Comparison of ENCODE assay signal across 14 cellular contexts in the genomic region with DNA sequence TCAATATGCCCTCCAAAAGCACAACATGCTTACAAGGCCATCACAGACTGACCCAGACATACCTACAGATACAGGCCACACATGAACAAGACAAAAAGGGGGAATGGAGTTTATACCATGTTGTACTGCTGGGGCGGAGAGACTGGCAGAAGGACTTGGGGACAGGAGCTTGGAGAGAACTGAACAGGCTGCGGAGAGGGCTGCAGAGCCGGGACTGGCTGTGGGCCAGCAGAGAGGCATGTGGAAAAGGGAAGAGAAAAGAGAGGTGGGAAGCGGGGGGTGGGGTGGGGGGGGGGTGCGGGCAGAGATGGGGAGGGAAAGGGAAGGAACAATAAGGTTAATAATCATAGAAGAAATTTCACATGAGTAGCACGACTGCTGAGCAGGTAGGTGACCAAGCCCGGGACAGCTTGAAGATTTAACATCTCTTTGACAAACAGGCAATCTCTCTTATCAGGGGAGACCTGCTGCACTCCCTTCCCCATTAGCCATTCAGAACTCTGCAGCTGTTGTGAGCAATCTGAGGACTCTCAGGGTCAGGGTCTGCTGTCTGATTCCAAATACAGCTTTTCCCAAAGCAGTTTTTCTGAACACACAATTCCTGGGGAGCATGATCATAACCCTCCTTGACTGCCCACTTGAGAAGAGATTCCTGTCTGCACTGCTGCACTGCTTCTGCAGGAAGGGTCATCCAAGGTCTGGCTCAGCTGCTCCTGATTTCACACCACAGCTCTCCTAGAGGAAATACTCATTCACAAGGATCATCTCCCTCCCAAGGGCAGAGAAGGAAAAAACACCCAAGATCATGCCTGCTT. TPM values are rescaled to one million over a fixed set of nuclear protein-coding genes. Genes with fewer than 3 reads are reported as not detected.
A peak's percentile ranks its signal among the peaks of the same experiment; 100 is the strongest.
DNase-seq lines count a peak whose midpoint lies in the region; TF ChIP-seq lines count a peak whose summit lies in the region.
"Had no signal": no experiment of that assay in that cellular context is flagged by ENCODE, and none has a peak within 500 bp of the region (broad histone marks: within the 10 kb centered on the region; RNA-seq: fewer than 3 reads in every experiment).

No MANE protein-coding gene starts in this region.

- H2AFZ ChIP-seq in mesenchymal stem cell (ENCODE audit: low read depth, low read length) = no peak overlapping the region

- no peak overlapping the region for H2BK12ac ChIP-seq in mesenchymal stem cell (ENCODE audit: low read length in 2 of 2)

- H3K36me3 ChIP-seq in mesenchymal stem cell (ENCODE audit: control insufficient read depth in 1 of 2, insufficient read depth in 2 of 2, low read depth in 1 of 2, low read length in 2 of 2) = peaks cover 14 to 49% of the 10 kb centered on the region in 2 experiments

- H3K4me3 ChIP-seq in choroid plexus epithelial cell (ENCODE audit: low read depth, low read length) (no peak overlapping the region), mesenchymal stem cell (ENCODE audit: insufficient read depth in 1 of 2, low read depth in 1 of 2, low read length in 2 of 2) (no peak overlapping the region), coronary artery (no peak overlapping the region)
- H3K4me3 ChIP-seq: spleen had no signal

- H3K23ac ChIP-seq in mesenchymal stem cell (ENCODE audit: low read length in 2 of 2) = no peak overlapping the region

- no peak overlapping the region for H3K14ac ChIP-seq in mesenchymal stem cell (ENCODE audit: low read length in 2 of 2)

- H3K4ac ChIP-seq in mesenchymal stem cell (ENCODE audit: low read depth in 1 of 2, low read length in 2 of 2) = no peak overlapping the region

- 64% methylated on average over 7 of the region's 7 CpGs for WGBS in mesenchymal stem cell

- H3K79me1 ChIP-seq in mesenchymal stem cell (replicated peaks; ENCODE audit: low read length, poor library complexity, severe bottlenecking) = no peaks in the 10 kb centered on the region

- no peak overlapping the region for H3K4me2 ChIP-seq in mesenchymal stem cell (ENCODE audit: low read length, poor library complexity, severe bottlenecking)

- H3K9ac ChIP-seq in mesenchymal stem cell (ENCODE audit: low read length) = peak overlapping the region; percentile 40

- H3K27ac ChIP-seq in mesenchymal stem cell (ENCODE audit: low read length, poor library complexity, severe bottlenecking) (no peak overlapping the region), coronary artery (no peak overlapping the region)
- H3K27ac ChIP-seq: epithelial cell of prostate, spleen had no signal

- no peak overlapping the region for H4K91ac ChIP-seq in mesenchymal stem cell (ENCODE audit: low read length)

- no peaks in the 10 kb centered on the region for H3K27me3 ChIP-seq in mesenchymal stem cell (ENCODE audit: control insufficient read depth in 1 of 2, insufficient read depth in 1 of 2, low read length in 2 of 2)
- H3K27me3 ChIP-seq: spleen had no signal

- H2BK15ac ChIP-seq in mesenchymal stem cell (ENCODE audit: low read depth, poor library complexity, severe bottlenecking) = no peak overlapping the region

- H2BK5ac ChIP-seq in mesenchymal stem cell (ENCODE audit: low read depth, low read length, poor library complexity, severe bottlenecking) = no peak overlapping the region

- H4K8ac ChIP-seq in mesenchymal stem cell (ENCODE audit: low read length) = no peak overlapping the region

- no peak overlapping the region for H3K18ac ChIP-seq in mesenchymal stem cell (ENCODE audit: low read depth in 1 of 2, low read length in 2 of 2)

- H2BK120ac ChIP-seq in mesenchymal stem cell (ENCODE audit: low read depth, low read length) = no peak overlapping the region

- no peaks in the 10 kb centered on the region for H3K4me1 ChIP-seq in mesenchymal stem cell (ENCODE audit: control insufficient read depth, insufficient read depth, low read depth, low read length)

- DNase-seq in AG08395 (ENCODE audit: low spot score) = peak; percentile 49
- DNase-seq in LHCN-M2 (ENCODE audit: low read depth) = peak; percentile 88
- peak; percentile 20 for DNase-seq in choroid plexus epithelial cell (ENCODE audit: low read depth)
- peak; percentile 70 for DNase-seq in mesenchymal stem cell
- no peak for DNase-seq in coronary artery (ENCODE audit: low spot score)
- DNase-seq in NCI-H1048 (lab: John Stamatoyannopoulos, UW) = no peak
- no peak for DNase-seq in DMS153 treated with DMSO at 0.1 percent for 48 hours (lab: John Stamatoyannopoulos, UW; ENCODE audit: unreplicated experiment)
- no peak for DNase-seq in activated CD4-positive, alpha-beta T cell treated with anti-CD3 and anti-CD28 coated beads, Interleukin-2, amount 50 U/mL, for 1 hour
- DNase-seq: activated CD8-positive, alpha-beta memory T cell treated with anti-CD3 and anti-CD28 coated beads, Interleukin-2, amount 50 U/mL, for 4 hours; aorta; spleen; T-helper 9 cell had no signal

- TF ChIP-seq CTCF in choroid plexus epithelial cell (conservative IDR thresholded peaks at IDR 0.05; ENCODE audit: low read depth, low read length) = no peak
- TF ChIP-seq CTCF in coronary artery (IDR thresholded peaks at IDR 0.05) = no peak

- no peaks in the 10 kb centered on the region for H3K9me3 ChIP-seq in mesenchymal stem cell (ENCODE audit: control insufficient read depth, low read length)
- H3K9me3 ChIP-seq: spleen had no signal

- no peak overlapping the region for H2AK5ac ChIP-seq in mesenchymal stem cell (ENCODE audit: low read length, severe bottlenecking)

RNA-seq across cellular contexts. Expression of a gene that starts 21.6 kb away (rescaled TPM):
- total RNA-seq in LHCN-M2 (2014; rRNA removed) = 10.0 and 29.8 TPM in 2 replicates
- 7.8 TPM for polyA plus RNA-seq in LHCN-M2 (2012)
- 0.61 TPM for polyA plus RNA-seq in mesenchymal stem cell (2013, experiment 1 of 2)
- 0.21 TPM for polyA plus RNA-seq in mesenchymal stem cell (2013, experiment 2 of 2)

RNA-seq across cellular contexts. Expression of a gene that starts 43.0 kb away (rescaled TPM):
- total RNA-seq in LHCN-M2 (2014; rRNA removed) = 143 and 171 TPM in 2 replicates
- polyA plus RNA-seq in LHCN-M2 (2012) = 139 TPM
- polyA plus RNA-seq in mesenchymal stem cell (2013, experiment 1 of 2) = 196 TPM
- 196 TPM for polyA plus RNA-seq in mesenchymal stem cell (2013, experiment 2 of 2)

RNA-seq across cellular contexts. Expression of a gene that starts 56.0 kb away (rescaled TPM):
- total RNA-seq in LHCN-M2 (2014; rRNA removed) = 1.2 and 1.4 TPM in 2 replicates
- 3.1 TPM for polyA plus RNA-seq in LHCN-M2 (2012)
- 1.8 TPM for polyA plus RNA-seq in mesenchymal stem cell (2013, experiment 1 of 2)
- polyA plus RNA-seq in mesenchymal stem cell (2013, experiment 2 of 2) = 1.6 TPM
- total RNA-seq: ureter had no signal

Comparison
In these comparisons a context has a peak if more than half of its experiments do, and no peak if none do; other contexts are left out.
1. DNase-seq: peak in AG08395 (single experiment), LHCN-M2 (single experiment), choroid plexus epithelial cell (single experiment) and mesenchymal stem cell (single experiment); none in coronary artery (single experiment), NCI-H1048 (single experiment), DMS153 treated with DMSO at 0.1 percent for 48 hours (single experiment) and activated CD4-positive, alpha-beta T cell treated with anti-CD3 and anti-CD28 coated beads, Interleukin-2, amount 50 U/mL, for 1 hour (single experiment).